1 cellular context compared by ENCODE assay signal in the genomic region with DNA sequence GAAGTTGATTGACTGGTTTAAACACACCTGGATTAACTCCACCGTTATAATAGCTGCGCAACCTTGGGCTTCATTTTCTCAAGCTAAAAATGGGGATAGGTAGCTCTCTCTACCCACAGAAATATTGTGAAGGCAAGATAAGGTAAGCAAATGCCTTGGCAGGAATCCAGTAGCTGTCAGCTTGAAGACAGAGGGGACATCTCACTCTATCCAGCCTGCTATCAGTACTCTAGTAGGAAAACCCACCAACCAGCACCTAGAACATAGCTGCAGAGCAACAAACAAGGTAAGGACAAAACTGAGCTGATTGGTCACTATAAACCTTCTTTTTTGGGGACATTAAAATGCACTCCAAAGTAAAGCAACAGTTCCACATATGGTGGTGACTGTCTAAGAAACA.
TF ChIP-seq lines count a peak whose summit lies in the region.

No MANE protein-coding gene starts in this region.

TF ChIP-seq in GM23338, 12 proteins besides CTCF, POLR2A, EP300 and RAD21 (continued from another document):
- TF ChIP-seq ZNF462 (CRISPR knock-in tag; IDR thresholded peaks at IDR 0.05) (no peak), ZNF331 (CRISPR knock-in tag; IDR thresholded peaks at IDR 0.05; ENCODE audit: low read depth) (no peak), EZH2 (IDR thresholded peaks at IDR 0.05; ENCODE audit: low read depth, unreplicated experiment) (no peak)
TF ChIP-seq in GM23338: peak in this region for 0.
